Comparison of ENCODE assay signal across 18 cellular contexts in genomic region chr14:98614741-98615140, GRCh38.
"Had no signal": no experiment of that assay in that cellular context is flagged by ENCODE, and none has a peak within 500 bp of the region (broad histone marks: within the 10 kb centered on the region; RNA-seq: fewer than 3 reads in every experiment).

No MANE protein-coding gene starts in this region.

- ATAC-seq: gastrocnemius medialis; heart right ventricle; left cardiac atrium; left lung; left ventricle myocardium superior; lower lobe of right lung; mucosa of descending colon; naive thymus-derived CD8-positive, alpha-beta T cell had no signal

- H3K4me3 ChIP-seq: colonic mucosa, esophagus squamous epithelium, gastrocnemius medialis, heart right ventricle, left lung, lower lobe of right lung, mucosa of descending colon had no signal

- H3K27me3 ChIP-seq: colonic mucosa, esophagus squamous epithelium, gastrocnemius medialis, heart right ventricle, left lung had no signal

- H3K27ac ChIP-seq: colonic mucosa, esophagus squamous epithelium, gastrocnemius medialis, heart right ventricle, left lung, lower lobe of right lung had no signal

- H3K4me1 ChIP-seq: colonic mucosa, esophagus squamous epithelium, gastrocnemius medialis, heart right ventricle, left lung, lower lobe of right lung had no signal

- H3K36me3 ChIP-seq: colonic mucosa, esophagus squamous epithelium, gastrocnemius medialis, heart right ventricle, left lung, lower lobe of right lung had no signal

- H3K9me3 ChIP-seq: colonic mucosa, esophagus squamous epithelium, gastrocnemius medialis, lower lobe of right lung, mucosa of descending colon had no signal

- DNase-seq: colonic mucosa; cortex of kidney; effector CD8-positive, alpha-beta T cell; esophagus squamous epithelium; foreskin fibroblast; foreskin melanocyte; gastrocnemius medialis; glutamatergic neuron; heart right ventricle; hippocampal formation; left cardiac atrium; left lung; left ventricle myocardium superior; lower lobe of right lung; mesenchymal stem cell; mucosa of descending colon; naive B cell; naive thymus-derived CD8-positive, alpha-beta T cell had no signal
